In the genomic region with DNA sequence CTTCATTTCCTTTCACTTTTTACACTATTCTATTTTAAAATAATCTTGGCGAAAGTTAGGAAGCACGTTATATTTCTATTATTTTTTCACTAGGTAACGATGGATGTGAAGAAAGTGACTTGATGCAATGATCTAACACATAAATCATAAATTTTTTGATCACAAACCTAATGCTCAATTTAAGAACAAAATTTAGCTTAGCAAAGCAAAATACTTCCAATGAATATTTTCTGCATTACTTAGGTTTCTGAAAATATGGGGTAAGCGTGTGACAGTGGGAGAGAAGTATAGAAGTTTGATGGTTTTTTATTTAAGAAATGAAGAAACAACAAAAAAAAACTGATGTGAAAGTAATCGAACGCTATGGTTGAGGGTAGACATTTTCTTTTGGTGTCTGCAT, we compare ENCODE assay signal across 34 cellular contexts.
"Had no signal": no experiment of that assay in that cellular context is flagged by ENCODE, and none has a peak within 500 bp of the region (broad histone marks: within the 10 kb centered on the region; RNA-seq: fewer than 3 reads in every experiment).

No MANE protein-coding gene starts in this region.

- H3K36me3 ChIP-seq: MG63 had no signal

- DNase-seq: MG63, MM.1S, MV-4-11, NCI-H1048, NCI-H1092, NCI-H1092 treated with DMSO at 0.1 percent for 48 hours, NCI-H1105, NCI-H1105 treated with DMSO at 0.1 percent for 48 hours, NCI-H1417 treated with DMSO at 0.1 percent for 48 hours, NCI-H1436, NCI-H1436 treated with DMSO at 0.1 percent for 48 hours, NCI-H146, NCI-H1694, NCI-H1694 treated with DMSO at 0.1 percent for 48 hours, NCI-H187, NCI-H187 treated with DMSO at 0.1 percent for 48 hours, NCI-H1930, NCI-H2029, NCI-H2029 treated with DMSO at 0.1 percent for 48 hours, NCI-H2081, NCI-H2081 treated with DMSO at 0.1 percent for 48 hours, NCI-H2107, NCI-H2171, NCI-H2171 treated with DMSO at 0.1 percent for 48 hours, NCI-H2227 treated with DMSO at 0.1 percent for 48 hours, NCI-H226, NCI-H345, NCI-H446, NCI-H446 treated with DMSO at 0.1 percent for 48 hours, NCI-H510A, NCI-H510A treated with DMSO at 0.1 percent for 48 hours, NCI-H524, NCI-H524 treated with DMSO at 0.1 percent for 48 hours, NCI-H526 had no signal

- H3K9me3 ChIP-seq: MG63 had no signal

- H3K4me3 ChIP-seq: MG63 had no signal

- H3K27me3 ChIP-seq: MG63 had no signal
